8 cellular contexts compared by ENCODE assay signal in genomic region chr7:129188372-129188891, GRCh38. TPM values are rescaled to one million over a fixed set of nuclear protein-coding genes. Genes with fewer than 3 reads are reported as not detected.
DNase-seq lines count a peak whose midpoint lies in the region; ATAC-seq lines count a peak whose summit lies in the region.

Gene SMO (plus strand): TSS chr7:129188633. CDS start chr7:129189152, 519 bp downstream.

- ATAC-seq in HG02840 (IDR thresholded peaks at IDR 0.05; ENCODE audit: low FRiP score, unreplicated experiment), result no peak

- H3K9me3 Mint-ChIP-seq in stimulated activated naive CD8-positive, alpha-beta T cell treated with anti-CD3 and anti-CD28 coated beads, Interleukin-15, Interleukin-2, amounts not matched to agents 100 ng/mL and 50 ng/mL, for 24 hours, result no peaks in the 10 kb centered on the region

- peak; percentile 67 for DNase-seq in activated CD8-positive, alpha-beta memory T cell treated with anti-CD3 and anti-CD28 coated beads for 24 hours
- no peak for DNase-seq in activated CD8-positive, alpha-beta memory T cell treated with anti-CD3 and anti-CD28 coated beads, Interleukin-2, amount 50 U/mL, for 4 hours
- DNase-seq in NCI-H510A (lab: John Stamatoyannopoulos, UW) (peak; percentile 26), cerebellum (ENCODE audit: low spot score) (peak; percentile 39), left kidney (ENCODE audit: low read depth, low spot score) (peak; percentile 99), OCI-M1 (lab: John Stamatoyannopoulos, UW) (no peak)

- H3K27me3 Mint-ChIP-seq in stimulated activated naive CD8-positive, alpha-beta T cell treated with anti-CD3 and anti-CD28 coated beads, Interleukin-15, Interleukin-2, amounts not matched to agents 100 ng/mL and 50 ng/mL, for 24 hours, result peaks cover 52% of the 10 kb centered on the region

- no peaks in the 10 kb centered on the region for H3K36me3 Mint-ChIP-seq in stimulated activated naive CD8-positive, alpha-beta T cell treated with anti-CD3 and anti-CD28 coated beads, Interleukin-15, Interleukin-2, amounts not matched to agents 100 ng/mL and 50 ng/mL, for 24 hours (ENCODE audit: low read depth)

- peak within 1 kb of the TSS; percentile 58 for H3K4me3 Mint-ChIP-seq in stimulated activated naive CD8-positive, alpha-beta T cell treated with anti-CD3 and anti-CD28 coated beads, Interleukin-15, Interleukin-2, amounts not matched to agents 100 ng/mL and 50 ng/mL, for 24 hours

- no peak within 1 kb of the TSS for H3K27ac Mint-ChIP-seq in stimulated activated naive CD8-positive, alpha-beta T cell treated with anti-CD3 and anti-CD28 coated beads, Interleukin-15, Interleukin-2, amounts not matched to agents 100 ng/mL and 50 ng/mL, for 24 hours

- H3K4me1 Mint-ChIP-seq in stimulated activated naive CD8-positive, alpha-beta T cell treated with anti-CD3 and anti-CD28 coated beads, Interleukin-15, Interleukin-2, amounts not matched to agents 100 ng/mL and 50 ng/mL, for 24 hours (ENCODE audit: low read depth), result peaks cover 6% of the 10 kb centered on the region

RNA-seq across cellular contexts. Expression of gene SMO, which starts in this region (rescaled TPM):
- 20.0 TPM for total RNA-seq in cerebellum

Comparison
In these comparisons a context has a peak if more than half of its experiments do, and no peak if none do; other contexts are left out.
1. DNase-seq: peak in activated CD8-positive, alpha-beta memory T cell treated with anti-CD3 and anti-CD28 coated beads for 24 hours (single experiment), NCI-H510A (single experiment), cerebellum (single experiment) and left kidney (single experiment); none in activated CD8-positive, alpha-beta memory T cell treated with anti-CD3 and anti-CD28 coated beads, Interleukin-2, amount 50 U/mL, for 4 hours (single experiment) and OCI-M1 (single experiment).